ENCODE assay signal across 29 cellular contexts in the genomic region with DNA sequence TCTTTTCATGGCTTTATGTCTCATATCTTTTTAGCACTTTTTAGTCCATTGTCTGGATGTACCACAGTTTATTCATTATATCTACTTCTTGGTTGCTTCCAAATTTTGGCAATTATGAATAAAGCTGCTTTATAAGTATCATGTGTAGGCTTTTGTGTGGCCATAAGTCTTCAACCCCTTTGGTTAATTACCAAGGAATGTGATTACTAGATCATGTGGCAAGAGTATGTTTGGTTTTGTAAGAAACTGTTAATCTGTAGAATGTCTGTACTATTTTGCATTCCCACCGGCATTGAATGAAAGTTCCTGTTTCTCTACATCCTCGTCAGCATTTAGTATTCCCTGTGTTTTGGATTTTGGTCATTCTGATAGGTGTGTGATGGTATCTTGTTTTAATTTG.
"Had no signal": no experiment of that assay in that cellular context is flagged by ENCODE, and none has a peak within 500 bp of the region (broad histone marks: within the 10 kb centered on the region; RNA-seq: fewer than 3 reads in every experiment).

No MANE protein-coding gene starts in this region.

- H3K36me3 ChIP-seq: stomach, suprapubic skin, thoracic aorta, thyroid gland, tibial nerve, transverse colon, upper lobe of left lung, upper lobe of right lung, uterus, vagina had no signal

- H3K27me3 ChIP-seq: stomach, suprapubic skin, testis, thyroid gland, tibial artery, tibial nerve, transverse colon, upper lobe of left lung, upper lobe of right lung, uterus, vagina had no signal

- DNase-seq: stimulated activated CD4-positive, alpha-beta T cell treated with anti-CD3 and anti-CD28 coated beads, Interleukin-2, amount 100 ng/mL, for 48 hours; stimulated activated CD4-positive, alpha-beta T cell treated with anti-CD3 and anti-CD28 coated beads, Interleukin-4, amount 100 ng/mL, for 1 hour; stimulated activated CD4-positive, alpha-beta T cell treated with anti-CD3 and anti-CD28 coated beads, Interleukin-4, amount 100 ng/mL, for 24 hours; stimulated activated CD4-positive, alpha-beta T cell treated with anti-CD3 and anti-CD28 coated beads, Interleukin-4, amount 100 ng/mL, for 4 hours; stimulated activated CD8-positive, alpha-beta memory T cell treated with anti-CD3 and anti-CD28 coated beads, Interleukin-4, amount 100 ng/mL, for 48 hours; stimulated activated naive B cell treated with anti-CD40 and anti-IgM and Interleukin-4, amounts not matched to agents 10 μg/mL and 1 μg/mL and 100 μg/mL, for 72 hours; stimulated activated naive CD4-positive, alpha-beta T cell; stimulated activated naive CD4-positive, alpha-beta T cell treated with Interleukin-2 at 50 U/mL for 16 hours; stimulated activated naive CD8-positive, alpha-beta T cell treated with anti-CD3 and anti-CD28 coated beads, Interleukin-15, amount 100 ng/mL, for 72 hours; stimulated activated naive CD8-positive, alpha-beta T cell treated with anti-CD3 and anti-CD28 coated beads, Interleukin-15, Interleukin-2, amounts not matched to agents 100 U/mL and 50 U/mL, for 24 hours; stomach; substantia nigra; testis; thyroid gland; tibial artery; transverse colon; trophoblast cell; upper lobe of left lung; upper lobe of right lung; uterus had no signal

- H3K9me3 ChIP-seq: testis, thoracic aorta, thyroid gland, tibial artery, upper lobe of right lung, uterus, vagina had no signal

- H3K27ac Mint-ChIP-seq: stimulated activated effector memory CD8-positive, alpha-beta T cell treated with anti-CD3 and anti-CD28 coated beads, Interleukin-12 subunit alpha, Interleukin-12 subunit beta, amount 100 ng/mL, for 72 hours; stimulated activated memory B cell treated with anti-CD40 and anti-IgM and Interleukin-4, amounts not matched to agents 10 μg/mL and 1 μg/mL and 100 μg/mL, for 72 hours; stimulated activated naive B cell treated with anti-CD40 and anti-IgM and Interleukin-4, amounts not matched to agents 10 μg/mL and 1 μg/mL and 100 μg/mL, for 72 hours; stimulated activated naive CD8-positive, alpha-beta T cell treated with anti-CD3 and anti-CD28 coated beads, Interleukin-15, amount 100 ng/mL, for 72 hours; stimulated activated naive CD8-positive, alpha-beta T cell treated with anti-CD3 and anti-CD28 coated beads, Interleukin-15, Interleukin-2, amounts not matched to agents 100 ng/mL and 50 ng/mL, for 24 hours; type B pancreatic cell had no signal

- ATAC-seq: stimulated activated effector memory CD8-positive, alpha-beta T cell treated with anti-CD3 and anti-CD28 coated beads, Interleukin-12 subunit alpha, Interleukin-12 subunit beta, amount 100 ng/mL, for 72 hours; stimulated activated memory B cell treated with anti-CD40 and anti-IgM and Interleukin-4, amounts not matched to agents 10 μg/mL and 1 μg/mL and 100 μg/mL, for 72 hours; stimulated activated naive B cell treated with anti-CD40 and anti-IgM and Interleukin-4, amounts not matched to agents 10 μg/mL and 1 μg/mL and 100 μg/mL, for 72 hours; stimulated activated naive CD8-positive, alpha-beta T cell treated with anti-CD3 and anti-CD28 coated beads, Interleukin-15, amount 100 ng/mL, for 72 hours; stimulated activated naive CD8-positive, alpha-beta T cell treated with anti-CD3 and anti-CD28 coated beads, Interleukin-15, Interleukin-2, amounts not matched to agents 100 U/mL and 50 U/mL, for 24 hours; upper lobe of right lung had no signal

- H3K27me3 Mint-ChIP-seq: stimulated activated memory B cell treated with anti-CD40 and anti-IgM and Interleukin-4, amounts not matched to agents 10 μg/mL and 1 μg/mL and 100 μg/mL, for 72 hours; stimulated activated naive B cell treated with anti-CD40 and anti-IgM and Interleukin-4, amounts not matched to agents 10 μg/mL and 1 μg/mL and 100 μg/mL, for 72 hours; stimulated activated naive CD8-positive, alpha-beta T cell treated with anti-CD3 and anti-CD28 coated beads, Interleukin-15, amount 100 ng/mL, for 72 hours; stimulated activated naive CD8-positive, alpha-beta T cell treated with anti-CD3 and anti-CD28 coated beads, Interleukin-15, Interleukin-2, amounts not matched to agents 100 ng/mL and 50 ng/mL, for 24 hours; type B pancreatic cell had no signal

- H3K4me1 ChIP-seq: suprapubic skin, testis, transverse colon, upper lobe of right lung, uterus, vagina had no signal

- H3K4me3 Mint-ChIP-seq: stimulated activated effector memory CD8-positive, alpha-beta T cell treated with anti-CD3 and anti-CD28 coated beads, Interleukin-12 subunit alpha, Interleukin-12 subunit beta, amount 100 ng/mL, for 72 hours; stimulated activated memory B cell treated with anti-CD40 and anti-IgM and Interleukin-4, amounts not matched to agents 10 μg/mL and 1 μg/mL and 100 μg/mL, for 72 hours; stimulated activated naive B cell treated with anti-CD40 and anti-IgM and Interleukin-4, amounts not matched to agents 10 μg/mL and 1 μg/mL and 100 μg/mL, for 72 hours; stimulated activated naive CD8-positive, alpha-beta T cell treated with anti-CD3 and anti-CD28 coated beads, Interleukin-15, amount 100 ng/mL, for 72 hours; stimulated activated naive CD8-positive, alpha-beta T cell treated with anti-CD3 and anti-CD28 coated beads, Interleukin-15, Interleukin-2, amounts not matched to agents 100 ng/mL and 50 ng/mL, for 24 hours; type B pancreatic cell had no signal

- H3K36me3 Mint-ChIP-seq: stimulated activated effector memory CD8-positive, alpha-beta T cell treated with anti-CD3 and anti-CD28 coated beads, Interleukin-12 subunit alpha, Interleukin-12 subunit beta, amount 100 ng/mL, for 72 hours had no signal

- H3K4me3 ChIP-seq: stomach, suprapubic skin, testis, thoracic aorta, thyroid gland, tibial artery, tibial nerve, transverse colon, upper lobe of left lung, upper lobe of right lung, uterus, vagina had no signal

- H3K27ac ChIP-seq: stomach, suprapubic skin, testis, thoracic aorta, thyroid gland, tibial artery, tibial nerve, transverse colon, upper lobe of left lung, upper lobe of right lung, uterus, vagina had no signal

- FAIRE-seq: urothelium cell line had no signal
